In genomic region chr3:149572796-149573414, GRCh38 we compare ENCODE assay signal across 1 cellular context.
TF ChIP-seq lines count a peak whose summit lies in the region.

No MANE protein-coding gene starts in this region.

TF ChIP-seq in H1, 55 proteins besides CTCF, POLR2A, EP300 and RAD21:
- TF ChIP-seq POLR2AphosphoS5 (IDR thresholded peaks at IDR 0.05; ENCODE audit: low read depth, low read length) (no peak), HDAC6 (IDR thresholded peaks at IDR 0.05; ENCODE audit: low read depth, low read length) (no peak), EZH2 (IDR thresholded peaks at IDR 0.05; ENCODE audit: low read depth, low read length, severe bottlenecking) (no peak), ATF2 (IDR thresholded peaks at IDR 0.05; ENCODE audit: low read length) (no peak), SP2 (IDR thresholded peaks at IDR 0.05; ENCODE audit: low read length) (no peak), SP1 (IDR thresholded peaks at IDR 0.05; ENCODE audit: low read depth, low read length) (no peak), ASH2L (IDR thresholded peaks at IDR 0.05; ENCODE audit: low read length) (no peak), MAX (IDR thresholded peaks at IDR 0.05) (no peak), ZNF274 (IDR thresholded peaks at IDR 0.05; ENCODE audit: borderline replicate concordance, extremely low read depth, low read length) (no peak), KDM4A (IDR thresholded peaks at IDR 0.05; ENCODE audit: low read depth, low read length, severe bottlenecking) (no peak), BACH1 (IDR thresholded peaks at IDR 0.05; ENCODE audit: low read length) (no peak), TEAD4 (IDR thresholded peaks at IDR 0.05; ENCODE audit: low read depth, low read length) (no peak), RXRA (IDR thresholded peaks at IDR 0.05; ENCODE audit: insufficient read depth, low read depth, low read length) (no peak), KDM5A (IDR thresholded peaks at IDR 0.05; ENCODE audit: low read length) (no peak), NRF1 (IDR thresholded peaks at IDR 0.05; ENCODE audit: low read depth, low read length) (no peak), SIN3A (conservative IDR thresholded peaks at IDR 0.05 in 1 of 2, IDR thresholded peaks at IDR 0.05 in 1 of 2; ENCODE audit: low read depth in 1 of 2, low read length in 2 of 2) (no peak), JUN (IDR thresholded peaks at IDR 0.05; ENCODE audit: low read depth, low read length) (no peak), TAF7 (optimal IDR thresholded peaks at IDR 0.05; ENCODE audit: borderline replicate concordance, low read depth, low read length) (no peak), TCF12 (IDR thresholded peaks at IDR 0.05; ENCODE audit: low read depth, low read length) (no peak)
